In genomic region chr14:96176275-96176674, GRCh38 we compare ENCODE assay signal across 18 cellular contexts. TPM values are rescaled to one million over a fixed set of nuclear protein-coding genes. Genes with fewer than 3 reads are reported as not detected.
DNase-seq lines count a peak whose midpoint lies in the region; ATAC-seq and TF ChIP-seq lines count a peak whose summit lies in the region.
"Had no signal": no experiment of that assay in that cellular context is flagged by ENCODE, and none has a peak within 500 bp of the region (broad histone marks: within the 10 kb centered on the region; RNA-seq: fewer than 3 reads in every experiment).

No MANE protein-coding gene starts in this region.

- H3K36me3 ChIP-seq in adipocyte (ENCODE audit: control insufficient read depth, insufficient read depth, low read length, severe bottlenecking) (no peaks in the 10 kb centered on the region), suprapubic skin (no peaks in the 10 kb centered on the region)

- peak overlapping the region; percentile 66 for H3K27ac ChIP-seq in suprapubic skin

- POLR2A ChIA-PET in WTC11 (lab: Charles Lee) = no interaction called here

- H3K4me3 ChIP-seq in adipocyte (ENCODE audit: low read length) = no peak overlapping the region
- no peak overlapping the region for H3K4me3 ChIP-seq in suprapubic skin

- no peak for ATAC-seq in GM19324 (IDR thresholded peaks at IDR 0.05; ENCODE audit: low FRiP score, unreplicated experiment)
- ATAC-seq in WTC11 = no peak
- ATAC-seq: naive thymus-derived CD4-positive, alpha-beta T cell; Panc1 had no signal

- H3K9ac ChIP-seq in adipocyte (ENCODE audit: low read length) = peak overlapping the region; percentile 16

- no peaks in the 10 kb centered on the region; the same call in 1 of the 2 replicates for H3K27me3 Mint-ChIP-seq in WTC11 (ENCODE audit: low read depth)

- TF ChIP-seq EP300 in suprapubic skin (IDR thresholded peaks at IDR 0.05) = no peak

- no peaks in the 10 kb centered on the region for H3K27me3 ChIP-seq in adipocyte (replicated peaks; ENCODE audit: control insufficient read depth, insufficient read depth, low read length)
- peaks cover 11% of the 10 kb centered on the region for H3K27me3 ChIP-seq in suprapubic skin

- TF ChIP-seq POLR2A in suprapubic skin (IDR thresholded peaks at IDR 0.05) = no peak

- no peak overlapping the region for H3K4me3 Mint-ChIP-seq in WTC11
- H3K4me3 Mint-ChIP-seq: CD4-positive, alpha-beta T cell; naive thymus-derived CD4-positive, alpha-beta T cell had no signal

- WGBS in suprapubic skin = 51% methylated on average over 2 of the region's 2 CpGs

- H3K9me3 Mint-ChIP-seq in WTC11 = peaks cover 6% of the 10 kb centered on the region
- H3K9me3 Mint-ChIP-seq: CD4-positive, alpha-beta T cell; naive thymus-derived CD4-positive, alpha-beta T cell had no signal

- CTCF ChIA-PET in WTC11 (lab: Charles Lee) = interaction anchor here (0.9 kb wide), 1 partner anchor 76 kb away, joined by 3 read pairs; no protein-coding TSS in a partner anchor

- H3K9me3 ChIP-seq in adipocyte (ENCODE audit: control insufficient read depth, low read length) = no peaks in the 10 kb centered on the region
- H3K9me3 ChIP-seq in suprapubic skin = no peaks in the 10 kb centered on the region

- no peaks in the 10 kb centered on the region for H3K36me3 Mint-ChIP-seq in WTC11
- H3K36me3 Mint-ChIP-seq: naive thymus-derived CD4-positive, alpha-beta T cell had no signal

- in situ Hi-C loops in ACHN (cut with HindIII; ENCODE audit: low pct_ligation_motif_present, low pct_unique_long_range_greater_than_20kb, low sequenced_read_pairs) = no loop called here

- H3K4me1 ChIP-seq in adipocyte (ENCODE audit: control insufficient read depth, insufficient read depth, low read length) = peaks cover 34% of the 10 kb centered on the region
- peaks cover 36% of the 10 kb centered on the region for H3K4me1 ChIP-seq in suprapubic skin

- H3K27ac Mint-ChIP-seq in WTC11 = no peak overlapping the region
- H3K27ac Mint-ChIP-seq: CD4-positive, alpha-beta T cell had no signal

- peak; percentile 64 for DNase-seq in EL
- DNase-seq in adipocyte (ENCODE audit: low read depth) = peak; percentile 73
- DNase-seq in hepatic stellate cell (ENCODE audit: low spot score) = peak; percentile 43
- no peak for DNase-seq in suprapubic skin (ENCODE audit: low spot score in 2 of 2)
- no peak for DNase-seq in WTC11 (ENCODE audit: low spot score)
- DNase-seq in ACHN = no peak
- DNase-seq in effector CD8-positive, alpha-beta T cell (lab: John Stamatoyannopoulos, UW) = no peak
- DNase-seq: activated effector memory CD4-positive, alpha-beta T cell treated with anti-CD3 and anti-CD28 coated beads, Interleukin-2, amount 50 U/mL, for 16 hours; CD4-positive, alpha-beta T cell; dermis blood vessel endothelial cell; naive thymus-derived CD4-positive, alpha-beta T cell; NCI-H2081 treated with DMSO at 0.1 percent for 48 hours; NCI-H526; substantia nigra had no signal

- H3K4me1 Mint-ChIP-seq in WTC11 = 0 out of 2 replicates have a peak, but pooled peaks cover 3% of the 10 kb centered on the region

- no peak for TF ChIP-seq CTCF in suprapubic skin (IDR thresholded peaks at IDR 0.05)
- no peak for TF ChIP-seq CTCF in WTC11 (IDR thresholded peaks at IDR 0.05)

TF ChIP-seq in WTC11, 78 proteins besides CTCF, POLR2A, EP300 and RAD21:
- TF ChIP-seq SP1 (CRISPR knock-in tag; conservative IDR thresholded peaks at IDR 0.05) = no peak
- TF ChIP-seq CBFB (CRISPR knock-in tag; IDR thresholded peaks at IDR 0.05; ENCODE audit: low read depth) = no peak
- TF ChIP-seq, protein P1, sequence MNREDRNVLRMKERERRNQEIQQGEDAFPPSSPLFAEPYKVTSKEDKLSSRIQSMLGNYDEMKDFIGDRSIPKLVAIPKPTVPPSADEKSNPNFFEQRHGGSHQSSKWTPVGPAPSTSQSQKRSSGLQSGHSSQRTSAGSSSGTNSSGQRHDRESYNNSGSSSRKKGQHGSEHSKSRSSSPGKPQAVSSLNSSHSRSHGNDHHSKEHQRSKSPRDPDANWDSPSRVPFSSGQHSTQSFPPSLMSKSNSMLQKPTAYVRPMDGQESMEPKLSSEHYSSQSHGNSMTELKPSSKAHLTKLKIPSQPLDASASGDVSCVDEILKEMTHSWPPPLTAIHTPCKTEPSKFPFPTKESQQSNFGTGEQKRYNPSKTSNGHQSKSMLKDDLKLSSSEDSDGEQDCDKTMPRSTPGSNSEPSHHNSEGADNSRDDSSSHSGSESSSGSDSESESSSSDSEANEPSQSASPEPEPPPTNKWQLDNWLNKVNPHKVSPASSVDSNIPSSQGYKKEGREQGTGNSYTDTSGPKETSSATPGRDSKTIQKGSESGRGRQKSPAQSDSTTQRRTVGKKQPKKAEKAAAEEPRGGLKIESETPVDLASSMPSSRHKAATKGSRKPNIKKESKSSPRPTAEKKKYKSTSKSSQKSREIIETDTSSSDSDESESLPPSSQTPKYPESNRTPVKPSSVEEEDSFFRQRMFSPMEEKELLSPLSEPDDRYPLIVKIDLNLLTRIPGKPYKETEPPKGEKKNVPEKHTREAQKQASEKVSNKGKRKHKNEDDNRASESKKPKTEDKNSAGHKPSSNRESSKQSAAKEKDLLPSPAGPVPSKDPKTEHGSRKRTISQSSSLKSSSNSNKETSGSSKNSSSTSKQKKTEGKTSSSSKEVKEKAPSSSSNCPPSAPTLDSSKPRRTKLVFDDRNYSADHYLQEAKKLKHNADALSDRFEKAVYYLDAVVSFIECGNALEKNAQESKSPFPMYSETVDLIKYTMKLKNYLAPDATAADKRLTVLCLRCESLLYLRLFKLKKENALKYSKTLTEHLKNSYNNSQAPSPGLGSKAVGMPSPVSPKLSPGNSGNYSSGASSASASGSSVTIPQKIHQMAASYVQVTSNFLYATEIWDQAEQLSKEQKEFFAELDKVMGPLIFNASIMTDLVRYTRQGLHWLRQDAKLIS (CRISPR knock-in tag; IDR thresholded peaks at IDR 0.05; ENCODE audit: borderline replicate concordance) = no peak
- no peak for TF ChIP-seq ZNF219 (CRISPR knock-in tag; IDR thresholded peaks at IDR 0.05; ENCODE audit: borderline replicate concordance)
- TF ChIP-seq ZNF263 (CRISPR knock-in tag; IDR thresholded peaks at IDR 0.05; ENCODE audit: low read depth) = no peak
- TF ChIP-seq, protein P2, sequence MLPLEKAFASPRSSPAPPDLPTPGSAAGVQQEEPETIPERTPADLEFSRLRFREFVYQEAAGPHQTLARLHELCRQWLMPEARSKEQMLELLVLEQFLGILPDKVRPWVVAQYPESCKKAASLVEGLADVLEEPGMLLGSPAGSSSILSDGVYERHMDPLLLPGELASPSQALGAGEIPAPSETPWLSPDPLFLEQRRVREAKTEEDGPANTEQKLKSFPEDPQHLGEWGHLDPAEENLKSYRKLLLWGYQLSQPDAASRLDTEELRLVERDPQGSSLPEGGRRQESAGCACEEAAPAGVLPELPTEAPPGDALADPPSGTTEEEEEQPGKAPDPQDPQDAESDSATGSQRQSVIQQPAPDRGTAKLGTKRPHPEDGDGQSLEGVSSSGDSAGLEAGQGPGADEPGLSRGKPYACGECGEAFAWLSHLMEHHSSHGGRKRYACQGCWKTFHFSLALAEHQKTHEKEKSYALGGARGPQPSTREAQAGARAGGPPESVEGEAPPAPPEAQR (CRISPR knock-in tag; IDR thresholded peaks at IDR 0.05) = no peak

RNA-seq across cellular contexts. Expression of gene BDKRB2, which starts 28.4 kb away (rescaled TPM):
- total RNA-seq in suprapubic skin = 10 to 100 TPM in 3 of 4 donors, 1 to 10 TPM in 1; 9.7 to 17.9 (median 14.3) TPM
- total RNA-seq in WTC11 (2021) = 0.17 to 0.30 TPM (median 0.18 TPM) in 3 replicates
- total RNA-seq: activated CD8-positive, alpha-beta memory T cell treated with anti-CD3 and anti-CD28 coated beads for 36 hours; CD4-positive, alpha-beta T cell; naive thymus-derived CD4-positive, alpha-beta T cell; pulmonary artery endothelial cell had no signal

Comparison
In these comparisons a context has a peak if more than half of its experiments do, and no peak if none do; other contexts are left out.
1. DNase-seq: peak in EL (single experiment), adipocyte (single experiment) and hepatic stellate cell (single experiment); none in suprapubic skin (0 of 2), WTC11 (single experiment), ACHN (single experiment) and effector CD8-positive, alpha-beta T cell (single experiment).